Comparison of ENCODE assay signal across 8 cellular contexts in the genomic region with DNA sequence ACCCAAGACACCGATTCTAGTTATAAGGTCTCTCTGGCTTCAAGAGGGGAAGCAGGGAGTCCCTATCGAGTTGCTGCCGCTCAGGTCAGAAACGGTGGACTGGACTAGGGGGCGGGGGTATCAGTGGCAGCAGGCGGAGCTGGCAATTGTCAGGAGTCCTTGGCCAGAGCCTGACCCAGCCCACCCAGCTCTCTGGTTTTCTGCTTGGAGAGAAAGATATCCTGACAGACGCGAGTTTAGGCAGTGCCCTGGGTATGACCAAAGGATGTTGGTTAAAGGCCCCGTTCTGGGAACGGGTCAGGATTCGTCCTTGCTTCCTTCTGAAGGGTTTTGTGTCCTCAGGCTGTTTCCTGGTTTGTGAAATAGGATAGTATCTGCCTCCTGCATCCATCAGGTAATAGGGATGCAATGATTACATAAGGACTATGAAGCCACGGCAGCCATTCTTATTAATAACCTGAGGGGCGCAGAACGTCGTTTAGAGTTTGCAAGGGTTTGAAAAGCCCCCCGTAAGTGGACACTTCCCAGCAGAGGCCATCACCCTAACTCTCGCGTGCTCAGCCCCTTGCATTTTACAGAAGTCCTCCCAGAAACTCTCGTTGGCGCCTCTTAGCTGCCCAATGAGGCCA. TPM values are rescaled to one million over a fixed set of nuclear protein-coding genes. Genes with fewer than 3 reads are reported as not detected.
A peak's percentile ranks its signal among the peaks of the same experiment; 100 is the strongest.
DNase-seq lines count a peak whose midpoint lies in the region; ATAC-seq and TF ChIP-seq lines count a peak whose summit lies in the region.

No MANE protein-coding gene starts in this region.

- peaks cover 57% of the 10 kb centered on the region for H3K4me1 Mint-ChIP-seq in activated CD4-positive, alpha-beta memory T cell treated with anti-CD3 and anti-CD28 coated beads, Interleukin-2, amount 10 ng/mL, durations not matched to agents 7 days and 5 days
- peaks cover 54% of the 10 kb centered on the region for H3K4me1 Mint-ChIP-seq in nephron progenitor cell

- POLR2A ChIA-PET in activated CD4-positive, alpha-beta memory T cell treated with anti-CD3 and anti-CD28 coated beads, Interleukin-2, amount 10 ng/mL, durations not matched to agents 7 days and 5 days (lab: Charles Lee): interaction anchor here (0.8 to 2.7 kb wide), 16 partner anchors 7 to 722 kb away, joined by 3 to 30 read pairs (median 5); partner anchors contain the start of genes FBXO7, PATZ1, PISD and YWHAH

- peak overlapping the region; percentile 92 for H3K4me3 Mint-ChIP-seq in activated CD4-positive, alpha-beta memory T cell treated with anti-CD3 and anti-CD28 coated beads, Interleukin-2, amount 10 ng/mL, durations not matched to agents 7 days and 5 days
- H3K4me3 Mint-ChIP-seq in nephron progenitor cell: peak overlapping the region; percentile 86

- peak overlapping the region; percentile 97 for H3K27ac Mint-ChIP-seq in activated CD4-positive, alpha-beta memory T cell treated with anti-CD3 and anti-CD28 coated beads, Interleukin-2, amount 10 ng/mL, durations not matched to agents 7 days and 5 days
- peak overlapping the region; percentile 100 for H3K27ac Mint-ChIP-seq in nephron progenitor cell

- no peaks in the 10 kb centered on the region for H4K20me1 ChIP-seq in fibroblast of lung (ENCODE audit: control insufficient read depth, extremely low read depth, insufficient read depth, low read length)

- peaks cover 18% of the 10 kb centered on the region for H3K79me2 ChIP-seq in fibroblast of lung (ENCODE audit: control insufficient read depth, insufficient read depth, low read length)

- no peaks in the 10 kb centered on the region for H3K27me3 Mint-ChIP-seq in activated CD4-positive, alpha-beta memory T cell treated with anti-CD3 and anti-CD28 coated beads, Interleukin-2, amount 10 ng/mL, durations not matched to agents 7 days and 5 days
- H3K27me3 Mint-ChIP-seq in nephron progenitor cell (ENCODE audit: low read depth, poor library complexity): no peaks in the 10 kb centered on the region

- H3K4me1 ChIP-seq in fibroblast of lung (ENCODE audit: control insufficient read depth, extremely low read depth, insufficient read depth, low read length): peaks cover 17% of the 10 kb centered on the region

- H3K4me2 ChIP-seq in fibroblast of lung (ENCODE audit: extremely low read depth, insufficient read depth, low read length): peak overlapping the region; percentile 99

- peak; percentile 5 for ATAC-seq in GM21381 (IDR thresholded peaks at IDR 0.05; ENCODE audit: unreplicated experiment)

- H2AFZ ChIP-seq in fibroblast of lung (ENCODE audit: low read length): peak overlapping the region; percentile 63

- peaks cover 9% of the 10 kb centered on the region for H3K36me3 ChIP-seq in MG63
- no peaks in the 10 kb centered on the region for H3K36me3 ChIP-seq in fibroblast of lung (ENCODE audit: control insufficient read depth, insufficient read depth, low read length)

- H3K9me3 Mint-ChIP-seq in activated CD4-positive, alpha-beta memory T cell treated with anti-CD3 and anti-CD28 coated beads, Interleukin-2, amount 10 ng/mL, durations not matched to agents 7 days and 5 days: no peaks in the 10 kb centered on the region
- no peaks in the 10 kb centered on the region for H3K9me3 Mint-ChIP-seq in nephron progenitor cell

- no peak for TF ChIP-seq CTCF in fibroblast of lung (conservative IDR thresholded peaks at IDR 0.05 in 1 of 2, IDR thresholded peaks at IDR 0.05 in 1 of 2; ENCODE audit: low read depth in 1 of 2, low read length in 2 of 2)
- no peak for TF ChIP-seq CTCF in nephron progenitor cell (IDR thresholded peaks at IDR 0.05)

- H3K9me3 ChIP-seq in MG63: no peaks in the 10 kb centered on the region
- no peaks in the 10 kb centered on the region for H3K9me3 ChIP-seq in fibroblast of lung (ENCODE audit: control insufficient read depth, insufficient read depth, low read depth, low read length)

- H3K9ac ChIP-seq in fibroblast of lung (ENCODE audit: insufficient read depth, low read length): peak overlapping the region; percentile 75

- peaks cover 7% of the 10 kb centered on the region for H3K36me3 Mint-ChIP-seq in activated CD4-positive, alpha-beta memory T cell treated with anti-CD3 and anti-CD28 coated beads, Interleukin-2, amount 10 ng/mL, durations not matched to agents 7 days and 5 days (ENCODE audit: low read depth)
- no peaks in the 10 kb centered on the region for H3K36me3 Mint-ChIP-seq in nephron progenitor cell (ENCODE audit: low read depth)

- CTCF ChIA-PET in activated CD4-positive, alpha-beta memory T cell treated with anti-CD3 and anti-CD28 coated beads, Interleukin-2, amount 10 ng/mL, durations not matched to agents 7 days and 5 days (lab: Charles Lee): interaction anchor here (0.7 to 2.0 kb wide), 5 partner anchors 15 to 234 kb away, joined by 3 to 8 read pairs (median 6); partner anchors contain the start of gene PISD

- peak overlapping the region; percentile 88 for H3K27ac ChIP-seq in fibroblast of lung (ENCODE audit: insufficient read depth, low read length)

- DNase-seq in COLO668 (lab: John Stamatoyannopoulos, UW; ENCODE audit: unreplicated experiment): peak; percentile 71
- DNase-seq in MG63: peak; percentile 64
- DNase-seq in activated CD4-positive, alpha-beta memory T cell treated with anti-CD3 and anti-CD28 coated beads, Interleukin-2, amount 10 ng/mL, durations not matched to agents 7 days and 5 days: no peak
- no peak for DNase-seq in fibroblast of lung (ENCODE audit: low read depth in 2 of 2)
- peak; percentile 80 for DNase-seq in nephron progenitor cell
- no peak for DNase-seq in GOT3 (lab: John Stamatoyannopoulos, UW)
- no peak for DNase-seq in SKM-1 (lab: John Stamatoyannopoulos, UW; ENCODE audit: unreplicated experiment)

- no peaks in the 10 kb centered on the region for H3K27me3 ChIP-seq in MG63
- H3K27me3 ChIP-seq in fibroblast of lung (ENCODE audit: control insufficient read depth, insufficient read depth, low read length): no peaks in the 10 kb centered on the region

- H3K4me3 ChIP-seq in MG63: peak overlapping the region; percentile 86
- peak overlapping the region; percentile 27 to 93 (median 68) for H3K4me3 ChIP-seq in fibroblast of lung (replicated peaks in 1 of 4; ENCODE audit: control extremely low read depth in 1 of 4, insufficient read depth in 1 of 4, low read depth in 3 of 4, low read length in 4 of 4)

RNA-seq across cellular contexts. Expression of gene DEPDC5, which starts 0.7 kb away (rescaled TPM):
- 7.5 and 19.8 TPM in 2 replicates for total RNA-seq in MG63 (2014; rRNA removed; shearing (Covaris generic); ENCODE audit: low replicate concordance)
- total RNA-seq in activated CD4-positive, alpha-beta memory T cell treated with anti-CD3 and anti-CD28 coated beads, Interleukin-2, amount 10 ng/mL, durations not matched to agents 7 days and 5 days: 10 to 100 TPM; 32.8 to 33.7 TPM
- total RNA-seq in fibroblast of lung: 8.2 and 10.4 TPM in 2 replicates
- polyA plus RNA-seq in fibroblast of lung: 9.8 and 10.7 TPM in 2 replicates
- polyA plus RNA-seq in fibroblast of lung (2012): 7.4 and 7.7 TPM in 2 replicates
- 14.5 and 32.5 TPM in 2 replicates for polyA minus RNA-seq in fibroblast of lung (ENCODE audit: low replicate concordance)

RNA-seq across cellular contexts. Expression of gene PRR14L, which starts 3.2 kb away (rescaled TPM):
- total RNA-seq in MG63 (2014; rRNA removed; shearing (Covaris generic); ENCODE audit: low replicate concordance): 0.69 and 3.5 TPM in 2 replicates
- 10 to 100 TPM; 56.3 to 61.3 TPM for total RNA-seq in activated CD4-positive, alpha-beta memory T cell treated with anti-CD3 and anti-CD28 coated beads, Interleukin-2, amount 10 ng/mL, durations not matched to agents 7 days and 5 days
- 14.4 and 17.3 TPM in 2 replicates for total RNA-seq in fibroblast of lung
- 14.4 and 14.7 TPM in 2 replicates for polyA plus RNA-seq in fibroblast of lung
- polyA plus RNA-seq in fibroblast of lung (2012): 8.9 and 10.6 TPM in 2 replicates
- 67.4 and 75.5 TPM in 2 replicates for polyA minus RNA-seq in fibroblast of lung (ENCODE audit: low replicate concordance)

Comparison
In these comparisons a context has a peak if more than half of its experiments do, and no peak if none do; other contexts are left out.
1. DNase-seq: peak in COLO668 (single experiment), MG63 (single experiment) and nephron progenitor cell (single experiment); none in activated CD4-positive, alpha-beta memory T cell treated with anti-CD3 and anti-CD28 coated beads, Interleukin-2, amount 10 ng/mL, durations not matched to agents 7 days and 5 days (single experiment), fibroblast of lung (0 of 2), GOT3 (single experiment) and SKM-1 (single experiment).